ENCODE assay signal across 20 cellular contexts in genomic region chr1:198860371-198860770, GRCh38.
"Had no signal": no experiment of that assay in that cellular context is flagged by ENCODE, and none has a peak within 500 bp of the region (broad histone marks: within the 10 kb centered on the region; RNA-seq: fewer than 3 reads in every experiment).

No MANE protein-coding gene starts in this region.

- ATAC-seq: activated naive CD4-positive, alpha-beta T cell treated with anti-CD3 and anti-CD28 coated beads, Interleukin-2, amount 50 U/mL, for 72 hours; activated T-helper 17 cell treated with anti-CD3 and anti-CD28 coated beads, Interleukin-2, amount 50 U/mL, for 72 hours; gastroesophageal sphincter; naive thymus-derived CD4-positive, alpha-beta T cell; sciatic nerve; stimulated activated naive CD8-positive, alpha-beta T cell treated with anti-CD3 and anti-CD28 coated beads, Interleukin-15, Interleukin-2, amounts not matched to agents 100 U/mL and 50 U/mL, for 24 hours; WTC11 had no signal

- H3K4me3 Mint-ChIP-seq: activated T-cell treated with anti-CD3 and anti-CD28 coated beads, Interleukin-2, amount 50 U/mL, for 24 hours; activated T-helper 17 cell treated with anti-CD3 and anti-CD28 coated beads, Interleukin-2, amount 50 U/mL, for 72 hours; naive thymus-derived CD4-positive, alpha-beta T cell; WTC11 had no signal

- H3K4me3 ChIP-seq: colonic mucosa, gastroesophageal sphincter, left ventricle myocardium inferior, tibial artery had no signal

- H3K4me1 ChIP-seq: colonic mucosa, gastroesophageal sphincter, tibial artery had no signal

- DNase-seq: activated CD8-positive, alpha-beta memory T cell treated with anti-CD3 and anti-CD28 coated beads for 24 hours; activated CD8-positive, alpha-beta memory T cell treated with anti-CD3 and anti-CD28 coated beads, Interleukin-2, amount 50 U/mL, for 4 hours; activated T-cell treated with anti-CD3 and anti-CD28 coated beads, Interleukin-2, amount 50 U/mL, for 24 hours; colonic mucosa; head of caudate nucleus; hypothalamus; left ventricle myocardium inferior; naive thymus-derived CD4-positive, alpha-beta T cell; small intestine; stimulated activated CD4-positive, alpha-beta T cell treated with anti-CD3 and anti-CD28 coated beads, Interleukin-15, amount 100 ng/mL, for 24 hours; stimulated activated CD4-positive, alpha-beta T cell treated with anti-CD3 and anti-CD28 coated beads, Interleukin-2, amount 100 ng/mL, for 48 hours; stimulated activated naive CD8-positive, alpha-beta T cell treated with anti-CD3 and anti-CD28 coated beads, Interleukin-15, Interleukin-2, amounts not matched to agents 100 U/mL and 50 U/mL, for 24 hours; T-helper 9 cell; tibial artery had no signal

- H3K4me1 Mint-ChIP-seq: activated T-helper 17 cell treated with anti-CD3 and anti-CD28 coated beads, Interleukin-2, amount 50 U/mL, for 72 hours; WTC11 had no signal

- H3K27me3 ChIP-seq: colonic mucosa, gastroesophageal sphincter, tibial artery had no signal

- H3K27ac ChIP-seq: colonic mucosa, epithelial cell of prostate, gastroesophageal sphincter, left ventricle myocardium inferior, tibial artery had no signal

- H3K27me3 Mint-ChIP-seq: activated T-cell treated with anti-CD3 and anti-CD28 coated beads, Interleukin-2, amount 50 U/mL, for 24 hours; activated T-helper 17 cell treated with anti-CD3 and anti-CD28 coated beads, Interleukin-2, amount 50 U/mL, for 72 hours; naive thymus-derived CD4-positive, alpha-beta T cell had no signal

- H3K36me3 Mint-ChIP-seq: WTC11 had no signal

- H3K36me3 ChIP-seq: colonic mucosa, gastroesophageal sphincter, left ventricle myocardium inferior, tibial artery had no signal

- H3K27ac Mint-ChIP-seq: activated naive CD4-positive, alpha-beta T cell treated with anti-CD3 and anti-CD28 coated beads, Interleukin-2, amount 50 U/mL, for 72 hours; activated T-cell treated with anti-CD3 and anti-CD28 coated beads, Interleukin-2, amount 50 U/mL, for 24 hours; activated T-helper 17 cell treated with anti-CD3 and anti-CD28 coated beads, Interleukin-2, amount 50 U/mL, for 72 hours; naive thymus-derived CD4-positive, alpha-beta T cell; WTC11 had no signal

- H3K9me3 Mint-ChIP-seq: activated naive CD4-positive, alpha-beta T cell treated with anti-CD3 and anti-CD28 coated beads, Interleukin-2, amount 50 U/mL, for 72 hours; activated T-cell treated with anti-CD3 and anti-CD28 coated beads, Interleukin-2, amount 50 U/mL, for 24 hours; activated T-helper 17 cell treated with anti-CD3 and anti-CD28 coated beads, Interleukin-2, amount 50 U/mL, for 72 hours; WTC11 had no signal

- H3K9me3 ChIP-seq: colonic mucosa, gastroesophageal sphincter, left ventricle myocardium inferior, tibial artery had no signal
